Comparison of ENCODE assay signal across 7 cellular contexts in the genomic region with DNA sequence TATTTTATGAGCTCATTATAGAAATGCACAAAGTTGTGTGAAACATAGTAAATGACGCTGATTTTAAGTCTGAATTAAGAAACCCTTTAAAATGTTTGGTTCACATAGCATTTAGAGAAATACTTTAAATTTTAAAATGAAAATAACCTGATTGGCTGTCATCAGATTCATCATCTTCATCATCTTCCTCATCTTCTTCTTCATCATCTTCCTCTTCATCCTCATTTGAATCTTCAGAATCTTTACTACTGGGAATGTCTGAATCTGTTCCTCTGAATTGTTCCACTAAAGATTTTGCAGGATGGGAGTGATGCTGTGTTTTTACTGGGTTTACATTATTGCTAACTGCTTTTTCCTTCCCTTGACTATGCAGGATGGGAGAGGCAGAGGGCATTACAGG.
"Had no signal": no experiment of that assay in that cellular context is flagged by ENCODE, and none has a peak within 500 bp of the region (broad histone marks: within the 10 kb centered on the region; RNA-seq: fewer than 3 reads in every experiment).

No MANE protein-coding gene starts in this region.

- DNase-seq: GM23248, GOT3, H7, IMR-90 had no signal

- H3K9ac ChIP-seq: GM23248 had no signal

- H2AFZ ChIP-seq: GM23248 had no signal

- H3K9me3 ChIP-seq: HAP-1 had no signal

- H3K27ac ChIP-seq: GM23248 had no signal

- ATAC-seq: HCT116, K562 had no signal

- H3K4me3 ChIP-seq: GM23248, HAP-1, K562 had no signal
